Comparison of ENCODE assay signal across 21 cellular contexts in the genomic region with DNA sequence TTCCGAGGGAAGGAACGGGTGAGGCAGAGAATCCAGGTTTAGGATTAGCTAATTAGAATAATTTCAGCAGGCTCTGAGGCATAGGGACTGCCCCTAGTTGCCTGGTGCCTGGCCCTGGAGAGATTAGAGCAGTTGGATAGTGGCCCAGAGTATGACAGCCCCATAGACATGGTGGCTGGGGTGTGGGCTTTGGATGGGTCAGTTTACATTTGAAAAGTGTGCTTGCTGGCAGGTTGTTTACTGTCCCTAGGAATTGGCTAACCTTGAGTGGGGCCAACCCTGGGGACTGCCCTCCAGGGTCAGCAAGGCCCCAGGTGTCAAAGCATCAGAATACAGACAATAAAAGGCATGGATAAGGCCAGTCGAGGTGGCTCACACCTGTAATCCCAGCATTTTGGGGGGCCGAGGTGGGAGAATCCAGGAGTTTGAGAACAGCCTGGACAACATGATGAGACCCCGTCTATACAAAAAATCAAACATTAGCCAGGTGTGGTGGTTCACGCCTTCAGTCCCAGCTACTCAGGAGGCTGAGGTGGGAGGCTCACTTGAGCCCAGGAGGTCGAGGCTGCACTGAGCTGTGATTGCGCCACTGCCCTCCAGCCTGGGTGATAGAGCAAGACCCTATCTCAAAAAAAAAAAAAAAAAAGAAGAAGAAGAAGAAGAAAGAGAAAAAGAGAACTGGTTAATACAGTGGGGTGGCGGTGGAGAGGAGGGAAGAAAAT.
DNase-seq lines count a peak whose midpoint lies in the region; ATAC-seq, FAIRE-seq and TF ChIP-seq lines count a peak whose summit lies in the region.
"Had no signal": no experiment of that assay in that cellular context is flagged by ENCODE, and none has a peak within 500 bp of the region (broad histone marks: within the 10 kb centered on the region; RNA-seq: fewer than 3 reads in every experiment).

No MANE protein-coding gene starts in this region.

- no peak overlapping the region for H3K27ac Mint-ChIP-seq in GM23338
- H3K27ac Mint-ChIP-seq in astrocyte (ENCODE audit: unreplicated experiment), result peak overlapping the region; percentile 36
- peak overlapping the region; percentile 75 for H3K27ac Mint-ChIP-seq in nephron progenitor cell
- no peak overlapping the region for H3K27ac Mint-ChIP-seq in activated CD8-positive, alpha-beta T cell treated with anti-CD3 and anti-CD28 coated beads, Interleukin-2, amount 10 ng/mL, durations not matched to agents 7 days and 5 days

- DNase-seq in BE2C (peak; percentile 50), GM23338 (ENCODE audit: low spot score) (no peak), astrocyte (ENCODE audit: low read depth) (no peak), nephron progenitor cell (no peak), hippocampal formation (lab: John Stamatoyannopoulos, UW) (no peak), LoVo (ENCODE audit: low spot score) (no peak)
- no peak for DNase-seq in activated CD8-positive, alpha-beta T cell treated with anti-CD3 and anti-CD28 coated beads, Interleukin-2, amount 10 ng/mL, durations not matched to agents 7 days and 5 days
- DNase-seq: 8988T; CD8-positive, alpha-beta memory T cell; COR-L47; DMS 273 treated with DMSO at 0.1 percent for 48 hours; DMS53; DND-41; EL; GM23248; H7 had no signal

- H3K27me3 ChIP-seq in BE2C (no peaks in the 10 kb centered on the region), GM23338 (ENCODE audit: insufficient read depth) (no peaks in the 10 kb centered on the region), astrocyte (ENCODE audit: insufficient read depth, low read length) (no peaks in the 10 kb centered on the region)
- H3K27me3 ChIP-seq: BLaER1 treated with 17β-estradiol and CSF1 and Interleukin-3, amounts not matched to agents 10 nM and 100 nM had no signal

- H3K9me3 ChIP-seq in BE2C, result no peaks in the 10 kb centered on the region
- H3K9me3 ChIP-seq in astrocyte (ENCODE audit: insufficient read depth, low read depth, low read length), result peaks cover 3% of the 10 kb centered on the region

- no peak overlapping the region for H3K27ac ChIP-seq in GM23338 (ENCODE audit: low read depth)
- no peak overlapping the region for H3K27ac ChIP-seq in astrocyte (ENCODE audit: low read depth, low read length)
- H3K27ac ChIP-seq: BLaER1 treated with 17β-estradiol and CSF1 and Interleukin-3, amounts not matched to agents 10 nM and 100 nM; GM23248 had no signal

- H3K9me2 ChIP-seq in GM23338 (ENCODE audit: insufficient read depth), result peaks cover 8% of the 10 kb centered on the region; the same call in 1 of the 2 replicates

- POLR2A ChIA-PET in activated CD8-positive, alpha-beta T cell treated with anti-CD3 and anti-CD28 coated beads, Interleukin-2, amount 10 ng/mL, durations not matched to agents 7 days and 5 days (lab: Charles Lee), result no interaction called here

- H3K4me2 ChIP-seq in GM23338 (no peak overlapping the region), astrocyte (ENCODE audit: low read length) (no peak overlapping the region)
- H3K4me2 ChIP-seq: BLaER1 treated with 17β-estradiol and CSF1 and Interleukin-3, amounts not matched to agents 10 nM and 100 nM had no signal

- H3K79me2 ChIP-seq in GM23338 (replicated peaks; ENCODE audit: insufficient read depth) (no peaks in the 10 kb centered on the region), astrocyte (ENCODE audit: insufficient read depth, low read length) (no peaks in the 10 kb centered on the region)

- no peaks in the 10 kb centered on the region for H3K36me3 Mint-ChIP-seq in GM23338 (ENCODE audit: low read depth)
- H3K36me3 Mint-ChIP-seq in astrocyte (ENCODE audit: low read depth, unreplicated experiment), result no peaks in the 10 kb centered on the region
- no peaks in the 10 kb centered on the region for H3K36me3 Mint-ChIP-seq in nephron progenitor cell (ENCODE audit: low read depth)
- H3K36me3 Mint-ChIP-seq in activated CD8-positive, alpha-beta T cell treated with anti-CD3 and anti-CD28 coated beads, Interleukin-2, amount 10 ng/mL, durations not matched to agents 7 days and 5 days (ENCODE audit: low read depth), result no peaks in the 10 kb centered on the region
- H3K36me3 Mint-ChIP-seq: CD8-positive, alpha-beta memory T cell had no signal

- ATAC-seq in GM23338, result peak; percentile 40
- ATAC-seq in activated CD8-positive, alpha-beta T cell treated with anti-CD3 and anti-CD28 coated beads, Interleukin-2, amount 10 ng/mL, durations not matched to agents 7 days and 5 days, result no peak
- ATAC-seq: HCT116 had no signal

- H3F3A ChIP-seq in GM23338 (replicated peaks; ENCODE audit: low read depth), result no peaks in the 10 kb centered on the region

- H3K4me1 ChIP-seq in BE2C (peaks cover 13% of the 10 kb centered on the region), GM23338 (ENCODE audit: insufficient read depth) (no peaks in the 10 kb centered on the region; the same call in 1 of the 2 replicates), astrocyte (ENCODE audit: insufficient read depth, low read length) (no peaks in the 10 kb centered on the region)

- no peaks in the 10 kb centered on the region for H4K20me1 ChIP-seq in GM23338 (replicated peaks; ENCODE audit: insufficient read depth)
- no peaks in the 10 kb centered on the region for H4K20me1 ChIP-seq in astrocyte (ENCODE audit: insufficient read depth, low read length)

- H3K9me3 Mint-ChIP-seq in GM23338 (no peaks in the 10 kb centered on the region; the same call in 2 of the 3 replicates), astrocyte (ENCODE audit: unreplicated experiment) (no peaks in the 10 kb centered on the region), nephron progenitor cell (no peaks in the 10 kb centered on the region)
- H3K9me3 Mint-ChIP-seq in activated CD8-positive, alpha-beta T cell treated with anti-CD3 and anti-CD28 coated beads, Interleukin-2, amount 10 ng/mL, durations not matched to agents 7 days and 5 days (ENCODE audit: insufficient read depth), result no peaks in the 10 kb centered on the region

- no peak overlapping the region for H3K4me3 ChIP-seq in BE2C (ENCODE audit: low read depth, low read length)
- no peak overlapping the region for H3K4me3 ChIP-seq in GM23338
- H3K4me3 ChIP-seq in astrocyte (ENCODE audit: insufficient read depth, low read depth, low read length), result no peak overlapping the region
- H3K4me3 ChIP-seq: BLaER1 treated with 17β-estradiol and CSF1 and Interleukin-3, amounts not matched to agents 10 nM and 100 nM; GM23248 had no signal

- no peak for TF ChIP-seq CTCF in BE2C (IDR thresholded peaks at IDR 0.05; ENCODE audit: low read depth, low read length)
- no peak for TF ChIP-seq CTCF in GM23338 (conservative IDR thresholded peaks at IDR 0.05; ENCODE audit: low read depth in 2 of 2)
- TF ChIP-seq CTCF in astrocyte (IDR thresholded peaks at IDR 0.05; ENCODE audit: insufficient read depth, low read depth, low read length), result no peak
- TF ChIP-seq CTCF in nephron progenitor cell (IDR thresholded peaks at IDR 0.05), result no peak

- no peak overlapping the region for H3K9ac ChIP-seq in astrocyte (ENCODE audit: low read length)
- H3K9ac ChIP-seq: BLaER1 treated with 17β-estradiol and CSF1 and Interleukin-3, amounts not matched to agents 10 nM and 100 nM; GM23248 had no signal

- H3K4me1 Mint-ChIP-seq in GM23338 (peaks cover 6% of the 10 kb centered on the region), astrocyte (ENCODE audit: low read depth, unreplicated experiment) (no peaks in the 10 kb centered on the region), nephron progenitor cell (peaks cover 26% of the 10 kb centered on the region)
- H3K4me1 Mint-ChIP-seq in activated CD8-positive, alpha-beta T cell treated with anti-CD3 and anti-CD28 coated beads, Interleukin-2, amount 10 ng/mL, durations not matched to agents 7 days and 5 days (ENCODE audit: low read depth), result peaks cover 5% of the 10 kb centered on the region

- H2AFZ ChIP-seq in GM23338 (no peak overlapping the region), astrocyte (ENCODE audit: low read depth, low read length) (no peak overlapping the region)
- H2AFZ ChIP-seq: GM23248 had no signal

- no peak for FAIRE-seq in astrocyte (lab: Jason Lieb, UNC)
- FAIRE-seq: G401.6, GM12891, GM19239 had no signal

- H3K4me3 Mint-ChIP-seq in GM23338 (no peak overlapping the region), astrocyte (ENCODE audit: unreplicated experiment) (no peak overlapping the region), nephron progenitor cell (no peak overlapping the region)
- no peak overlapping the region for H3K4me3 Mint-ChIP-seq in activated CD8-positive, alpha-beta T cell treated with anti-CD3 and anti-CD28 coated beads, Interleukin-2, amount 10 ng/mL, durations not matched to agents 7 days and 5 days
- H3K4me3 Mint-ChIP-seq: CD8-positive, alpha-beta memory T cell had no signal

- H3K36me3 ChIP-seq in BE2C, result no peaks in the 10 kb centered on the region
- H3K36me3 ChIP-seq in GM23338 (ENCODE audit: insufficient read depth), result no peaks in the 10 kb centered on the region
- no peaks in the 10 kb centered on the region for H3K36me3 ChIP-seq in astrocyte (ENCODE audit: insufficient read depth, low read length)
- H3K36me3 ChIP-seq: BLaER1 treated with 17β-estradiol and CSF1 and Interleukin-3, amounts not matched to agents 10 nM and 100 nM had no signal

- CTCF ChIA-PET in activated CD8-positive, alpha-beta T cell treated with anti-CD3 and anti-CD28 coated beads, Interleukin-2, amount 10 ng/mL, durations not matched to agents 7 days and 5 days (lab: Charles Lee), result no interaction called here

- H3K27me3 Mint-ChIP-seq in GM23338 (ENCODE audit: insufficient read depth, low read depth, poor library complexity), result peaks cover 3% of the 10 kb centered on the region
- H3K27me3 Mint-ChIP-seq in astrocyte (ENCODE audit: low read depth, unreplicated experiment), result peaks cover 3% of the 10 kb centered on the region
- no peaks in the 10 kb centered on the region for H3K27me3 Mint-ChIP-seq in nephron progenitor cell (ENCODE audit: low read depth, poor library complexity)
- no peaks in the 10 kb centered on the region for H3K27me3 Mint-ChIP-seq in activated CD8-positive, alpha-beta T cell treated with anti-CD3 and anti-CD28 coated beads, Interleukin-2, amount 10 ng/mL, durations not matched to agents 7 days and 5 days (ENCODE audit: low read depth)

TF ChIP-seq in GM23338, 12 proteins besides CTCF, POLR2A, EP300 and RAD21:
- TF ChIP-seq CREB1 (CRISPR knock-in tag; IDR thresholded peaks at IDR 0.05; ENCODE audit: low read depth) (no peak), JUNB (IDR thresholded peaks at IDR 0.05; ENCODE audit: unreplicated experiment) (no peak)

Comparison
In these comparisons a context has a peak if more than half of its experiments do, and no peak if none do; other contexts are left out.
1. H3K27ac Mint-ChIP-seq: peak in astrocyte (single experiment) and nephron progenitor cell (single experiment); none in GM23338 (single experiment) and activated CD8-positive, alpha-beta T cell treated with anti-CD3 and anti-CD28 coated beads, Interleukin-2, amount 10 ng/mL, durations not matched to agents 7 days and 5 days (single experiment).